In the genomic region with DNA sequence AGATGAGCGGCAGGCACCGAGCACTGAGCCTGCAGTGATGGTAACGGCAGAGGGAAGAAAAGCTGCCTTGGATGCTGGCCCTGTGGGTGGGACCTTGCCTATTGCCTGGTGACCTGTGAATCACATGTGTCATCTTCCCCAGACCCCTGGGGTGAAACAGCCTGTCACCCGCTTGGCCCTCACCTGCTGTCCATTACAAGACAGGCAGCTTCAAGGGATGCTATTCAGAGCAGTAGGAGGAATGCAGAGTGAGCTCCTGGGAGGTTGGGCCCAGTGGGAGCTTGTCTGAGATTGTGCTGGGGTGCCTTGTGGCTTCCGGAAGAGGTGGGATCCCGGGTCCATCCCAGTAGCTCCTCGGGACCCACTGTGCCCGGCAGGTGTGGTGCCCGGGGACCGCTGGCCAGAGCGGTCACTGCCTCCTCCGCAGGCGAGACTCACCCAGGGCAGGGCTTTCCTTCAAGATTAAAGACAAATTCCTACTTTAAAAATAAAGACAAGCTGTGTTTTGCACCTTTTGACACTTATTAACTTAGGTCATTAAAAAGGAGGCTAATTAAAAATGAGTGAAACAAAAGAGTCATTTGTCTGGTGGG, we compare ENCODE assay signal across 25 cellular contexts.
"Had no signal": no experiment of that assay in that cellular context is flagged by ENCODE, and none has a peak within 500 bp of the region (broad histone marks: within the 10 kb centered on the region; RNA-seq: fewer than 3 reads in every experiment).

No MANE protein-coding gene starts in this region.

- H3K9me3 ChIP-seq: lower lobe of right lung, psoas muscle, right atrium auricular region, right lobe of liver, uterus had no signal

- H3K4me1 ChIP-seq: lower lobe of right lung, parathyroid adenoma, psoas muscle, right lobe of liver, tibial nerve, uterus had no signal

- H3K27me3 ChIP-seq: right atrium auricular region, right lobe of liver, tibial nerve, uterus had no signal

- H3K4me1 Mint-ChIP-seq: naive thymus-derived CD8-positive, alpha-beta T cell; stimulated activated memory B cell treated with anti-CD40 and anti-IgM and Interleukin-4, amounts not matched to agents 10 μg/mL and 1 μg/mL and 100 μg/mL, for 72 hours; stimulated activated naive CD8-positive, alpha-beta T cell treated with anti-CD3 and anti-CD28 coated beads, Interleukin-15, amount 100 ng/mL, for 72 hours had no signal

- ATAC-seq: left cardiac atrium; left lobe of liver; lower lobe of right lung; naive thymus-derived CD8-positive, alpha-beta T cell; psoas muscle; right lobe of liver; stimulated activated memory B cell treated with anti-CD40 and anti-IgM and Interleukin-4, amounts not matched to agents 10 μg/mL and 1 μg/mL and 100 μg/mL, for 72 hours; stimulated activated naive CD8-positive, alpha-beta T cell treated with anti-CD3 and anti-CD28 coated beads, Interleukin-15, amount 100 ng/mL, for 72 hours had no signal

- H3K27me3 Mint-ChIP-seq: stimulated activated memory B cell treated with anti-CD40 and anti-IgM and Interleukin-4, amounts not matched to agents 10 μg/mL and 1 μg/mL and 100 μg/mL, for 72 hours; stimulated activated naive CD8-positive, alpha-beta T cell treated with anti-CD3 and anti-CD28 coated beads, Interleukin-15, amount 100 ng/mL, for 72 hours had no signal

- H3K79me2 ChIP-seq: parathyroid adenoma had no signal

- H3K9ac ChIP-seq: parathyroid adenoma had no signal

- H3K4me2 ChIP-seq: smooth muscle cell had no signal

- H3K27ac Mint-ChIP-seq: naive thymus-derived CD8-positive, alpha-beta T cell; stimulated activated memory B cell treated with anti-CD40 and anti-IgM and Interleukin-4, amounts not matched to agents 10 μg/mL and 1 μg/mL and 100 μg/mL, for 72 hours; type B pancreatic cell had no signal

- H2AFZ ChIP-seq: parathyroid adenoma had no signal

- H3K36me3 Mint-ChIP-seq: naive thymus-derived CD8-positive, alpha-beta T cell; stimulated activated memory B cell treated with anti-CD40 and anti-IgM and Interleukin-4, amounts not matched to agents 10 μg/mL and 1 μg/mL and 100 μg/mL, for 72 hours; type B pancreatic cell had no signal

- H3K27ac ChIP-seq: lower lobe of right lung, parathyroid adenoma, psoas muscle, right atrium auricular region, right lobe of liver, tibial nerve, uterus had no signal

- H3K4me3 Mint-ChIP-seq: naive thymus-derived CD8-positive, alpha-beta T cell; stimulated activated memory B cell treated with anti-CD40 and anti-IgM and Interleukin-4, amounts not matched to agents 10 μg/mL and 1 μg/mL and 100 μg/mL, for 72 hours; stimulated activated naive CD8-positive, alpha-beta T cell treated with anti-CD3 and anti-CD28 coated beads, Interleukin-15, amount 100 ng/mL, for 72 hours; type B pancreatic cell had no signal

- DNase-seq: hippocampal formation; kidney glomerular epithelial cell; left cardiac atrium; lower lobe of right lung; mammary epithelial cell; mesenchymal stem cell; naive thymus-derived CD8-positive, alpha-beta T cell; nucleus accumbens; psoas muscle; right lobe of liver; stimulated activated CD4-positive, alpha-beta T cell treated with anti-CD3 and anti-CD28 coated beads, Interleukin-1b, Interleukin-23, amount 100 ng/mL, for 48 hours; stimulated activated CD4-positive, alpha-beta T cell treated with anti-CD3 and anti-CD28 coated beads, Interleukin-2, amount 100 ng/mL, for 48 hours; stimulated activated CD4-positive, alpha-beta T cell treated with anti-CD3 and anti-CD28 coated beads, Interleukin-4, amount 100 ng/mL, for 4 hours; stimulated activated CD8-positive, alpha-beta memory T cell treated with anti-CD3 and anti-CD28 coated beads, Interleukin-4, amount 100 ng/mL, for 48 hours; stimulated activated naive CD4-positive, alpha-beta T cell treated with Interleukin-2 at 50 U/mL for 16 hours; stimulated activated naive CD8-positive, alpha-beta T cell treated with anti-CD3 and anti-CD28 coated beads, Interleukin-15, amount 100 ng/mL, for 72 hours; substantia nigra; uterus had no signal
